37 cellular contexts compared by ENCODE assay signal in genomic region chr1:65362545-65362944, GRCh38. TPM values are rescaled to one million over a fixed set of nuclear protein-coding genes. Genes with fewer than 3 reads are reported as not detected.
DNase-seq lines count a peak whose midpoint lies in the region; ATAC-seq and TF ChIP-seq lines count a peak whose summit lies in the region.
"Had no signal": no experiment of that assay in that cellular context is flagged by ENCODE, and none has a peak within 500 bp of the region (broad histone marks: within the 10 kb centered on the region; RNA-seq: fewer than 3 reads in every experiment).

No MANE protein-coding gene starts in this region.

- H2BK5ac ChIP-seq in mesenchymal stem cell (ENCODE audit: low read depth, low read length, poor library complexity, severe bottlenecking): no peak overlapping the region

- H3K36me3 ChIP-seq in GM23338 (ENCODE audit: insufficient read depth) (no peaks in the 10 kb centered on the region), mesenchymal stem cell (ENCODE audit: control insufficient read depth in 1 of 2, insufficient read depth in 2 of 2, low read depth in 1 of 2, low read length in 2 of 2) (no peaks in the 10 kb centered on the region)
- H3K36me3 ChIP-seq: BLaER1, MG63, neural progenitor cell, pancreas, SJSA1 had no signal

- H2BK15ac ChIP-seq in mesenchymal stem cell (ENCODE audit: low read depth, poor library complexity, severe bottlenecking): no peak overlapping the region

- H2AK5ac ChIP-seq in mesenchymal stem cell (ENCODE audit: low read length, severe bottlenecking): no peak overlapping the region

- H3K9me3 Mint-ChIP-seq in GM23338: no peaks in the 10 kb centered on the region
- H3K9me3 Mint-ChIP-seq: immature natural killer cell, memory B cell, neural progenitor cell, T-cell had no signal

- H3K36me3 Mint-ChIP-seq in GM23338 (ENCODE audit: low read depth): no peaks in the 10 kb centered on the region
- H3K36me3 Mint-ChIP-seq: activated naive CD8-positive, alpha-beta T cell; immature natural killer cell; memory B cell; neural progenitor cell; type B pancreatic cell had no signal

- H3K9ac ChIP-seq in mesenchymal stem cell (ENCODE audit: low read length): no peak overlapping the region
- H3K9ac ChIP-seq: BLaER1, GM23248, neural progenitor cell had no signal

- no peak overlapping the region for H3K4me3 Mint-ChIP-seq in GM23338
- H3K4me3 Mint-ChIP-seq: activated naive CD8-positive, alpha-beta T cell; immature natural killer cell; memory B cell; neural progenitor cell; T-cell; type B pancreatic cell had no signal

- H4K20me1 ChIP-seq in GM23338 (replicated peaks; ENCODE audit: insufficient read depth): no peaks in the 10 kb centered on the region
- H4K20me1 ChIP-seq: BLaER1 had no signal

- H3F3A ChIP-seq in GM23338 (replicated peaks; ENCODE audit: low read depth): no peaks in the 10 kb centered on the region

- H3K18ac ChIP-seq in mesenchymal stem cell (ENCODE audit: low read depth in 1 of 2, low read length in 2 of 2): no peak overlapping the region

- no peak overlapping the region for H3K4me2 ChIP-seq in GM23338
- H3K4me2 ChIP-seq in mesenchymal stem cell (ENCODE audit: low read length, poor library complexity, severe bottlenecking): no peak overlapping the region
- H3K4me2 ChIP-seq: BLaER1, neural progenitor cell had no signal

- no peak overlapping the region for H2BK120ac ChIP-seq in mesenchymal stem cell (ENCODE audit: low read depth, low read length)

- no peak for DNase-seq in GM23338 (ENCODE audit: low spot score)
- DNase-seq in NCI-H69 (lab: John Stamatoyannopoulos, UW): peak; percentile 18
- peak; percentile 69 for DNase-seq in epithelial cell of esophagus (ENCODE audit: low read depth)
- DNase-seq in kidney tubule cell (ENCODE audit: low spot score): peak; percentile 59
- DNase-seq in SW 1271 (lab: John Stamatoyannopoulos, UW): no peak
- no peak for DNase-seq in NCI-H1105 (lab: John Stamatoyannopoulos, UW)
- DNase-seq in mesenchymal stem cell: no peak
- DNase-seq: activated CD4-positive, alpha-beta T cell treated with anti-CD3 and anti-CD28 coated beads for 48 hours; activated CD8-positive, alpha-beta memory T cell treated with anti-CD3 and anti-CD28 coated beads for 24 hours; activated effector memory CD4-positive, alpha-beta T cell treated with anti-CD3 and anti-CD28 coated beads, Interleukin-2, amount 50 U/mL, for 16 hours; activated T-cell treated with anti-CD3 and anti-CD28 coated beads for 4 hours; anterior cingulate cortex; Caco-2; DMS79 treated with DMSO at 0.1 percent for 48 hours; effector CD8-positive, alpha-beta T cell; foreskin fibroblast; GF-D8; GM23248; heart left ventricle; immature natural killer cell; KBM-7; MG63; NCI-H2081 treated with DMSO at 0.1 percent for 48 hours; NCI-H748 treated with DMSO at 0.1 percent for 48 hours; retina; stimulated activated naive CD4-positive, alpha-beta T cell; T-cell; WERI-Rb-1 had no signal

- H3K4me3 ChIP-seq in GM23338: no peak overlapping the region
- H3K4me3 ChIP-seq in epithelial cell of esophagus (ENCODE audit: low read length): no peak overlapping the region
- no peak overlapping the region for H3K4me3 ChIP-seq in mesenchymal stem cell (ENCODE audit: insufficient read depth in 1 of 2, low read depth in 1 of 2, low read length in 2 of 2)
- H3K4me3 ChIP-seq: BLaER1, coronary artery, GM23248, heart left ventricle, MG63, neural progenitor cell, pancreas, SJSA1, skin epidermis had no signal

- 80% methylated on average over 2 of the region's 3 CpGs for WGBS in mesenchymal stem cell

- H4K8ac ChIP-seq in mesenchymal stem cell (ENCODE audit: low read length): no peak overlapping the region

- H3K14ac ChIP-seq in mesenchymal stem cell (ENCODE audit: low read length in 2 of 2): no peak overlapping the region

- H2BK12ac ChIP-seq in mesenchymal stem cell (ENCODE audit: low read length in 2 of 2): no peak overlapping the region

- no peak for TF ChIP-seq CTCF in GM23338 (conservative IDR thresholded peaks at IDR 0.05; ENCODE audit: low read depth in 2 of 2)
- TF ChIP-seq CTCF in epithelial cell of esophagus (IDR thresholded peaks at IDR 0.05; ENCODE audit: insufficient read depth, low read depth, low read length, missing control alignments): no peak

- ATAC-seq in GM23338: peak; percentile 71
- ATAC-seq: heart left ventricle, T-cell had no signal

- H3K27me3 Mint-ChIP-seq in GM23338 (ENCODE audit: insufficient read depth, low read depth, poor library complexity): peaks cover 1% of the 10 kb centered on the region
- H3K27me3 Mint-ChIP-seq: activated naive CD8-positive, alpha-beta T cell; type B pancreatic cell had no signal

- no peaks in the 10 kb centered on the region for H3K9me2 ChIP-seq in GM23338 (ENCODE audit: insufficient read depth)

- H3K27ac ChIP-seq in GM23338 (ENCODE audit: low read depth): no peak overlapping the region
- no peak overlapping the region for H3K27ac ChIP-seq in mesenchymal stem cell (ENCODE audit: low read length, poor library complexity, severe bottlenecking)
- H3K27ac ChIP-seq: BLaER1, coronary artery, GM23248, heart left ventricle, neural progenitor cell, pancreas, SJSA1, skin epidermis, WERI-Rb-1 had no signal

- peak overlapping the region; percentile 11; the same call in 1 of the 2 replicates for H3K27ac Mint-ChIP-seq in GM23338
- H3K27ac Mint-ChIP-seq: activated naive CD8-positive, alpha-beta T cell; immature natural killer cell; memory B cell; neural progenitor cell; T-cell; type B pancreatic cell had no signal

- peaks cover 6% of the 10 kb centered on the region; the same call in 1 of the 2 replicates for H3K4me1 ChIP-seq in GM23338 (ENCODE audit: insufficient read depth)
- no peaks in the 10 kb centered on the region for H3K4me1 ChIP-seq in mesenchymal stem cell (ENCODE audit: control insufficient read depth, insufficient read depth, low read depth, low read length)
- H3K4me1 ChIP-seq: BLaER1, Caco-2, heart left ventricle, neural progenitor cell, pancreas, SJSA1 had no signal

- H3K79me2 ChIP-seq in GM23338 (replicated peaks; ENCODE audit: insufficient read depth): no peaks in the 10 kb centered on the region

- H3K4ac ChIP-seq in mesenchymal stem cell (ENCODE audit: low read depth in 1 of 2, low read length in 2 of 2): no peak overlapping the region

- no peak overlapping the region for H4K91ac ChIP-seq in mesenchymal stem cell (ENCODE audit: low read length)

- no peaks in the 10 kb centered on the region for H3K9me3 ChIP-seq in mesenchymal stem cell (ENCODE audit: control insufficient read depth, low read length)
- H3K9me3 ChIP-seq: BLaER1, Caco-2, heart left ventricle, MG63, pancreas, SJSA1 had no signal

- no peak overlapping the region for H3K23ac ChIP-seq in mesenchymal stem cell (ENCODE audit: low read length in 2 of 2)

- H3K4me1 Mint-ChIP-seq in GM23338: peaks cover 13% of the 10 kb centered on the region
- H3K4me1 Mint-ChIP-seq: immature natural killer cell, memory B cell, neural progenitor cell, T-cell had no signal

- no peaks in the 10 kb centered on the region for H3K27me3 ChIP-seq in GM23338 (ENCODE audit: insufficient read depth)
- no peaks in the 10 kb centered on the region for H3K27me3 ChIP-seq in mesenchymal stem cell (ENCODE audit: control insufficient read depth in 1 of 2, insufficient read depth in 1 of 2, low read length in 2 of 2)
- H3K27me3 ChIP-seq: BLaER1, heart left ventricle, MG63, neural progenitor cell, pancreas had no signal

- peaks cover 3% of the 10 kb centered on the region for H3K79me1 ChIP-seq in mesenchymal stem cell (replicated peaks; ENCODE audit: low read length, poor library complexity, severe bottlenecking)

- H2AFZ ChIP-seq in GM23338 (no peak overlapping the region), mesenchymal stem cell (ENCODE audit: low read depth, low read length) (no peak overlapping the region)
- H2AFZ ChIP-seq: GM23248, neural progenitor cell had no signal

RNA-seq across cellular contexts. Expression of gene DNAJC6, which starts 53.2 kb away (rescaled TPM):
- 4.6 and 7.4 TPM in 2 replicates for total RNA-seq in GM23338 (2014; rRNA removed; shearing (Covaris generic))
- polyA plus RNA-seq in GM23338 (2016; fragmentation: Nextera tagmentation; extraction: Ambion mirVana): 1.6 and 2.4 TPM in 2 replicates
- 5.3 TPM for polyA plus RNA-seq in mesenchymal stem cell (2013, experiment 1 of 2)
- polyA plus RNA-seq in mesenchymal stem cell (2013, experiment 2 of 2): 4.3 TPM

RNA-seq across cellular contexts. Expression of gene LEPR, which starts 57.9 kb away (rescaled TPM):
- 3.8 and 4.7 TPM in 2 replicates for total RNA-seq in GM23338 (2014; rRNA removed; shearing (Covaris generic))
- polyA plus RNA-seq in GM23338 (2016; fragmentation: Nextera tagmentation; extraction: Ambion mirVana): 1.5 and 2.1 TPM in 2 replicates
- 55.1 TPM for polyA plus RNA-seq in mesenchymal stem cell (2013, experiment 1 of 2)
- polyA plus RNA-seq in mesenchymal stem cell (2013, experiment 2 of 2): 58.6 TPM

RNA-seq across cellular contexts. Expression of gene LEPROT, which starts 57.9 kb away (rescaled TPM):
- total RNA-seq in GM23338 (2014; rRNA removed; shearing (Covaris generic)): 22.9 and 26.7 TPM in 2 replicates
- 19.3 and 24.9 TPM in 2 replicates for polyA plus RNA-seq in GM23338 (2016; fragmentation: Nextera tagmentation; extraction: Ambion mirVana)
- 121 TPM for polyA plus RNA-seq in mesenchymal stem cell (2013, experiment 1 of 2)
- polyA plus RNA-seq in mesenchymal stem cell (2013, experiment 2 of 2): 125 TPM

Comparison
In these comparisons a context has a peak if more than half of its experiments do, and no peak if none do; other contexts are left out.
1. DNase-seq: peak in NCI-H69 (single experiment), epithelial cell of esophagus (single experiment) and kidney tubule cell (single experiment); none in GM23338 (single experiment), SW 1271 (0 of 2), NCI-H1105 (single experiment) and mesenchymal stem cell (single experiment).